Comparison of ENCODE assay signal across 8 cellular contexts in genomic region chr7:44606341-44607140, GRCh38. TPM values are rescaled to one million over a fixed set of nuclear protein-coding genes. Genes with fewer than 3 reads are reported as not detected.
DNase-seq lines count a peak whose midpoint lies in the region; ATAC-seq and TF ChIP-seq lines count a peak whose summit lies in the region.

OGDH (plus strand) TSS chr7:44606627; CDS start chr7:44624344, 17,717 bp downstream.

- H3K27me3 ChIP-seq in DOHH2 (ENCODE audit: control insufficient read depth, low read length) = peaks cover 5% of the 10 kb centered on the region; the same call in 1 of the 2 replicates
- no peaks in the 10 kb centered on the region for H3K27me3 ChIP-seq in GM23338 (ENCODE audit: insufficient read depth)
- H3K27me3 ChIP-seq in naive thymus-derived CD4-positive, alpha-beta T cell (ENCODE audit: control insufficient read depth in 2 of 2, insufficient read depth in 2 of 2, low read length in 2 of 2) = no peaks in the 10 kb centered on the region

- H2AFZ ChIP-seq in GM23338 = peak within 1 kb of the TSS; percentile 72; the same call in 1 of the 2 replicates

- peak; percentile 97 for ATAC-seq in GM23338
- peak; percentile 95 for ATAC-seq in naive thymus-derived CD4-positive, alpha-beta T cell
- peak; percentile 95 to 97 for ATAC-seq in stimulated activated naive B cell treated with anti-CD40 and anti-IgM and Interleukin-4, amounts not matched to agents 10 μg/mL and 1 μg/mL and 100 μg/mL, for 72 hours (replicated peaks)

- H3K9me3 ChIP-seq in DOHH2 (ENCODE audit: control insufficient read depth, insufficient read depth, low read length) = no peaks in the 10 kb centered on the region
- H3K9me3 ChIP-seq in naive thymus-derived CD4-positive, alpha-beta T cell (ENCODE audit: control insufficient read depth in 2 of 3, low read length in 3 of 3) = no peaks in the 10 kb centered on the region

- H3K9me2 ChIP-seq in DOHH2 (replicated peaks; ENCODE audit: control insufficient read depth, low read length) = no peaks in the 10 kb centered on the region
- H3K9me2 ChIP-seq in GM23338 (ENCODE audit: insufficient read depth) = no peaks in the 10 kb centered on the region

- no peaks in the 10 kb centered on the region; the same call in 2 of the 3 replicates for H3K9me3 Mint-ChIP-seq in GM23338
- H3K9me3 Mint-ChIP-seq in naive thymus-derived CD4-positive, alpha-beta T cell = peaks cover 0 to 6% (median 0%) of the 10 kb centered on the region in 11 donors
- no peaks in the 10 kb centered on the region for H3K9me3 Mint-ChIP-seq in stimulated activated naive B cell treated with anti-CD40 and anti-IgM and Interleukin-4, amounts not matched to agents 10 μg/mL and 1 μg/mL and 100 μg/mL, for 72 hours

- H3K4me1 ChIP-seq in DOHH2 (ENCODE audit: control insufficient read depth, low read length) (peaks cover 64% of the 10 kb centered on the region), GM23338 (ENCODE audit: insufficient read depth) (no peaks in the 10 kb centered on the region; the same call in none of the 2 replicates)
- peaks cover 13 to 17% of the 10 kb centered on the region in 2 donors for H3K4me1 ChIP-seq in naive thymus-derived CD4-positive, alpha-beta T cell (ENCODE audit: control insufficient read depth in 2 of 2, insufficient read depth in 2 of 2, low read length in 2 of 2)

- H3K36me3 ChIP-seq in DOHH2 (ENCODE audit: control insufficient read depth, low read length) = peaks cover 22% of the 10 kb centered on the region
- no peaks in the 10 kb centered on the region for H3K36me3 ChIP-seq in GM23338 (ENCODE audit: insufficient read depth)
- H3K36me3 ChIP-seq in naive thymus-derived CD4-positive, alpha-beta T cell (ENCODE audit: control insufficient read depth in 2 of 3, insufficient read depth in 3 of 3, low read length in 3 of 3) = no peaks in the 10 kb centered on the region

- H3K27me3 Mint-ChIP-seq in GM23338 (ENCODE audit: insufficient read depth, low read depth, poor library complexity) = peaks cover 11% of the 10 kb centered on the region
- H3K27me3 Mint-ChIP-seq in naive thymus-derived CD4-positive, alpha-beta T cell = peaks cover 0 to 21% (median 0%) of the 10 kb centered on the region in 5 donors
- no peaks in the 10 kb centered on the region for H3K27me3 Mint-ChIP-seq in stimulated activated naive B cell treated with anti-CD40 and anti-IgM and Interleukin-4, amounts not matched to agents 10 μg/mL and 1 μg/mL and 100 μg/mL, for 72 hours

- H3K4me1 Mint-ChIP-seq in GM23338 = peaks cover 17% of the 10 kb centered on the region
- H3K4me1 Mint-ChIP-seq in naive thymus-derived CD4-positive, alpha-beta T cell = peaks cover 0 to 45% (median 36%) of the 10 kb centered on the region in 7 donors
- peaks cover 19 to 22% of the 10 kb centered on the region in 2 donors for H3K4me1 Mint-ChIP-seq in stimulated activated naive B cell treated with anti-CD40 and anti-IgM and Interleukin-4, amounts not matched to agents 10 μg/mL and 1 μg/mL and 100 μg/mL, for 72 hours

- H3F3A ChIP-seq in DOHH2 (ENCODE audit: control insufficient read depth, insufficient read depth) (peaks cover 9% of the 10 kb centered on the region), GM23338 (replicated peaks; ENCODE audit: low read depth) (0 out of 2 replicates have a peak, but pooled peaks cover 4% of the 10 kb centered on the region)

- intact Hi-C loops in naive thymus-derived CD4-positive, alpha-beta T cell (cut with micrococcal nuclease) = loop anchor here (1.0 to 2.0 kb wide), 17 partner anchors 9 to 524 kb away; partner anchors contain the start of genes H2AZ2 (in 2 of the 2), NUDCD3 (in 2 of the 2), PPIA (in 2 of the 2) and PURB (in 2 of the 2)

- H3K36me3 Mint-ChIP-seq in GM23338 (ENCODE audit: low read depth) = peaks cover 6% of the 10 kb centered on the region
- peaks cover 0 to 7% (median 0%) of the 10 kb centered on the region in 5 donors for H3K36me3 Mint-ChIP-seq in naive thymus-derived CD4-positive, alpha-beta T cell
- H3K36me3 Mint-ChIP-seq in stimulated activated naive B cell treated with anti-CD40 and anti-IgM and Interleukin-4, amounts not matched to agents 10 μg/mL and 1 μg/mL and 100 μg/mL, for 72 hours = peaks cover 0 to 15% of the 10 kb centered on the region in 2 donors

- H3K4me3 ChIP-seq in DOHH2 (ENCODE audit: low read length) (peak within 1 kb of the TSS; percentile 99), GM23338 (peak within 1 kb of the TSS; percentile 81)
- peak within 1 kb of the TSS; percentile 71 for H3K4me3 ChIP-seq in naive thymus-derived CD4-positive, alpha-beta T cell (ENCODE audit: low read length)

- H3K4me3 Mint-ChIP-seq in GM23338 = peak within 1 kb of the TSS; percentile 87
- H3K4me3 Mint-ChIP-seq in naive thymus-derived CD4-positive, alpha-beta T cell = peak within 1 kb of the TSS; percentile 81 to 99 (median 98)
- H3K4me3 Mint-ChIP-seq in stimulated activated naive B cell treated with anti-CD40 and anti-IgM and Interleukin-4, amounts not matched to agents 10 μg/mL and 1 μg/mL and 100 μg/mL, for 72 hours = peak within 1 kb of the TSS; percentile 95 to 97

- no peak for TF ChIP-seq CTCF in DOHH2 (IDR thresholded peaks at IDR 0.05; ENCODE audit: low read depth, low read length, poor library complexity, severe bottlenecking)
- TF ChIP-seq CTCF in GM23338 (conservative IDR thresholded peaks at IDR 0.05; ENCODE audit: low read depth in 2 of 2) = no peak

- H3K4me2 ChIP-seq in DOHH2 (ENCODE audit: low read length) (peak within 1 kb of the TSS; percentile 100), GM23338 (peak within 1 kb of the TSS; percentile 88)

- H4K20me1 ChIP-seq in DOHH2 (ENCODE audit: control insufficient read depth, insufficient read depth, low read depth, low read length) (peaks cover 8% of the 10 kb centered on the region; the same call in 1 of the 2 replicates), GM23338 (replicated peaks; ENCODE audit: insufficient read depth) (no peaks in the 10 kb centered on the region)

- H3K79me2 ChIP-seq in DOHH2 (ENCODE audit: control insufficient read depth, low read length) = peaks cover 47% of the 10 kb centered on the region
- H3K79me2 ChIP-seq in GM23338 (replicated peaks; ENCODE audit: insufficient read depth) = peaks cover 45% of the 10 kb centered on the region

- H3K27ac Mint-ChIP-seq in GM23338 = peak within 1 kb of the TSS; percentile 98
- H3K27ac Mint-ChIP-seq in naive thymus-derived CD4-positive, alpha-beta T cell = peak within 1 kb of the TSS; percentile 93 to 100 (median 98)
- H3K27ac Mint-ChIP-seq in stimulated activated naive B cell treated with anti-CD40 and anti-IgM and Interleukin-4, amounts not matched to agents 10 μg/mL and 1 μg/mL and 100 μg/mL, for 72 hours = peak within 1 kb of the TSS; percentile 99

- DNase-seq in GM23338 (ENCODE audit: low spot score) = peak; percentile 99
- DNase-seq in LHCN-M2 (ENCODE audit: low read depth) = peak; percentile 99
- DNase-seq in RPMI8226 = peak; percentile 100
- DNase-seq in activated T-helper 1 cell treated with anti-CD3 and anti-CD28 coated beads, Interleukin-2, amount 50 U/mL, for 16 hours (ENCODE audit: low read depth in 1 of 2, low spot score in 1 of 2) = peak; percentile 98 to 99
- peak; percentile 98 for DNase-seq in fibroblast of gingiva (ENCODE audit: low read depth)
- peak; percentile 99 to 100 (median 100) for DNase-seq in naive thymus-derived CD4-positive, alpha-beta T cell
- DNase-seq in stimulated activated naive B cell treated with anti-CD40 and anti-IgM and Interleukin-4, amounts not matched to agents 10 μg/mL and 1 μg/mL and 100 μg/mL, for 72 hours = peak; percentile 99

- CTCF ChIA-PET in naive thymus-derived CD4-positive, alpha-beta T cell (lab: Charles Lee) = interaction anchor here (0.6 to 1.4 kb wide), 4 partner anchors 30 to 241 kb away, joined by 3 to 4 read pairs (median 3); partner anchors contain the start of genes H2AZ2 and NUDCD3

- POLR2A ChIA-PET in naive thymus-derived CD4-positive, alpha-beta T cell (lab: Charles Lee) = interaction anchor here (0.6 to 3.7 kb wide), 34 partner anchors 10 to 505 kb away, joined by 3 to 59 read pairs (median 5); partner anchors contain the start of genes DDX56, H2AZ2, NUDCD3 and POLD2

- H3K27ac ChIP-seq in DOHH2 (ENCODE audit: low read depth, low read length) (peak within 1 kb of the TSS; percentile 80), GM23338 (ENCODE audit: low read depth) (peak within 1 kb of the TSS; percentile 97)
- peak within 1 kb of the TSS; percentile 93 for H3K27ac ChIP-seq in naive thymus-derived CD4-positive, alpha-beta T cell (ENCODE audit: low read depth, low read length)

TF ChIP-seq in GM23338, 12 proteins besides CTCF, POLR2A, EP300 and RAD21:
- TF ChIP-seq EZH2 (IDR thresholded peaks at IDR 0.05; ENCODE audit: low read depth, unreplicated experiment) (no peak), POLR2AphosphoS5 (IDR thresholded peaks at IDR 0.05; ENCODE audit: low read depth) (peak; percentile 85), CREB1 (CRISPR knock-in tag; IDR thresholded peaks at IDR 0.05; ENCODE audit: low read depth) (peak; percentile 100)
- TF ChIP-seq, protein P1, sequence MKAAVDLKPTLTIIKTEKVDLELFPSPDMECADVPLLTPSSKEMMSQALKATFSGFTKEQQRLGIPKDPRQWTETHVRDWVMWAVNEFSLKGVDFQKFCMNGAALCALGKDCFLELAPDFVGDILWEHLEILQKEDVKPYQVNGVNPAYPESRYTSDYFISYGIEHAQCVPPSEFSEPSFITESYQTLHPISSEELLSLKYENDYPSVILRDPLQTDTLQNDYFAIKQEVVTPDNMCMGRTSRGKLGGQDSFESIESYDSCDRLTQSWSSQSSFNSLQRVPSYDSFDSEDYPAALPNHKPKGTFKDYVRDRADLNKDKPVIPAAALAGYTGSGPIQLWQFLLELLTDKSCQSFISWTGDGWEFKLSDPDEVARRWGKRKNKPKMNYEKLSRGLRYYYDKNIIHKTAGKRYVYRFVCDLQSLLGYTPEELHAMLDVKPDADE (IDR thresholded peaks at IDR 0.05) = 0 out of 2 replicates have a peak, but pooled peaks have one; percentile 16

RNA-seq across cellular contexts. Expression of gene OGDH, which starts in this region (rescaled TPM):
- 74.8 and 76.9 TPM in 2 replicates for total RNA-seq in GM23338 (2014; rRNA removed; shearing (Covaris generic))
- 13.5 and 16.5 TPM in 2 replicates for polyA plus RNA-seq in GM23338 (2016; fragmentation: Nextera tagmentation; extraction: Ambion mirVana)
- 99.8 and 104 TPM in 2 replicates for total RNA-seq in LHCN-M2 (2014; rRNA removed)
- polyA plus RNA-seq in LHCN-M2 (2012) = 93.3 TPM
- total RNA-seq in naive thymus-derived CD4-positive, alpha-beta T cell = 100 to 1,000 TPM in 1 of 5 experiments, 10 to 100 TPM in 4; 43.1 to 122 (median 66.3) TPM
- 10 to 100 TPM; 20.3 to 25.0 TPM for polyA plus RNA-seq in naive thymus-derived CD4-positive, alpha-beta T cell

Comparison
In these comparisons a context has a peak if more than half of its experiments do, and no peak if none do; other contexts are left out.
1. Peak in every context shown above with its lines: DNase-seq, ATAC-seq, H3K4me3 ChIP-seq and H3K27ac ChIP-seq.